1 cellular context compared by ENCODE assay signal in genomic region chr2:43107679-43108078, GRCh38.
TF ChIP-seq lines count a peak whose summit lies in the region.

No MANE protein-coding gene starts in this region.

TF ChIP-seq in IMR-90, 13 proteins besides CTCF, POLR2A, EP300 and RAD21 (continued from another document):
- no peak for TF ChIP-seq ELK1 (IDR thresholded peaks at IDR 0.05; ENCODE audit: borderline replicate concordance, low read depth, low read length)
- no peak for TF ChIP-seq RFX5 (IDR thresholded peaks at IDR 0.05; ENCODE audit: low read depth, low read length)
- no peak for TF ChIP-seq NFE2L2 (IDR thresholded peaks at IDR 0.05; ENCODE audit: low read depth, low read length)
TF ChIP-seq in IMR-90: peak in this region for 0.
